14 cellular contexts compared by ENCODE assay signal in the genomic region with DNA sequence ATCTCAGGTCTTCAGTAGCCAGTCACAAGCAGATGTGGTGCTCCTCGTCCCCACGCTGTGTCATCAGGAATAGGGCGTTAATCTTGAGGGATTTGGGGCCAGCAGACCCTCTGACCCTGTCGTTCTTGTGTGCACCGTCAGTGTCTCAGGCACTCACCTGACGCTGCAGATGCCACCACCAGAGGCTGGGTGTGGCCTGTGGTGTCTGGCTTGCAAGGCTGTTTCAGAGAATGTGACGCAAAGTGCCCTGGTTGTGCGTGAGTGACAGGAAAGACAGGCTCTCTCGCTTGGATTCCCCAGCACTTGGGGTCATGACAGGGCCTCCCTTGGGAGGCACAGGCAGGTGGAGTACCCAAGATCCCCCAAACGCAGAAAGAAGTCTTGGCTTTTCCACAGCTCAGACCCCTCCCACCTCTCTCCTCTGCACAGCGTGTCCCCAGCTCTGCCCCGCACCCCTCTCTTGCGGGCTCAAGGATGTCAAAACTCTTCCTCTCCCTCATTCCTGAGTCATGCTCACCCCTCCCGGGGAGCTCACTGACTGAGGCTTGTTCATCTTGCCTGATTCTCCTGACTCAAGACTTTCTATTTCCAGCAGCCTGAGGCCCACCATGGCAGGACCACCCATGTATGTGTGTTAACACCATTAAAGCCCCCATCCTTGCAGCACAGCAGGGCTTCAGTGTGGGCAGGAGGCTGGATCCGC. TPM values are rescaled to one million over a fixed set of nuclear protein-coding genes. Genes with fewer than 3 reads are reported as not detected.
DNase-seq lines count a peak whose midpoint lies in the region; TF ChIP-seq lines count a peak whose summit lies in the region.
"Had no signal": no experiment of that assay in that cellular context is flagged by ENCODE, and none has a peak within 500 bp of the region (broad histone marks: within the 10 kb centered on the region; RNA-seq: fewer than 3 reads in every experiment).

No MANE protein-coding gene starts in this region.

- H3K4me3 ChIP-seq in AG04450 (ENCODE audit: low read depth, low read length): no peak overlapping the region
- H3K4me3 ChIP-seq: sigmoid colon had no signal

- no peaks in the 10 kb centered on the region for H3K9me3 ChIP-seq in AG04450 (ENCODE audit: control insufficient read depth, insufficient read depth, low read length)
- H3K9me3 ChIP-seq: sigmoid colon had no signal

- peak overlapping the region; percentile 52 for H3K27ac ChIP-seq in AG04450 (ENCODE audit: low read depth, low read length)
- H3K27ac ChIP-seq: sigmoid colon had no signal

- no peak for TF ChIP-seq CTCF in AG04450 (IDR thresholded peaks at IDR 0.05; ENCODE audit: low read depth, low read length)
- TF ChIP-seq CTCF in GM13976 (IDR thresholded peaks at IDR 0.05; ENCODE audit: borderline replicate concordance, control extremely low read depth, extremely low read depth, insufficient read depth, missing control alignments): no peak

- H3K27me3 ChIP-seq in AG04450 (ENCODE audit: control insufficient read depth, insufficient read depth, low read length): no peaks in the 10 kb centered on the region
- H3K27me3 ChIP-seq: sigmoid colon had no signal

- peak; percentile 23 for DNase-seq in AG04450 (ENCODE audit: low read depth, low spot score)
- peak; percentile 59 for DNase-seq in M059J (ENCODE audit: low read depth)
- peak; percentile 92 for DNase-seq in brain pericyte (ENCODE audit: low read depth, low spot score)
- DNase-seq in middle frontal gyrus (ENCODE audit: extremely low spot score, low spot score): peak; percentile 12
- DNase-seq in KG1 (lab: John Stamatoyannopoulos, UW): no peak
- no peak for DNase-seq in NCI-H2227 (lab: John Stamatoyannopoulos, UW; ENCODE audit: unreplicated experiment)
- no peak for DNase-seq in OCI-M1 (lab: John Stamatoyannopoulos, UW)
- DNase-seq in GM13976 (ENCODE audit: low spot score): no peak
- DNase-seq: activated T-cell treated with anti-CD3 and anti-CD28 coated beads, Interleukin-2, amount 50 U/mL, for 48 hours; CD8-positive, alpha-beta memory T cell; NCI-H446; sigmoid colon; stimulated activated naive CD4-positive, alpha-beta T cell treated with Interleukin-2 at 50 U/mL for 16 hours; T-helper 9 cell had no signal

- in situ Hi-C loops in GM13976 (cut with MboI; ENCODE audit: low sequenced_read_pairs, unreplicated experiment): no loop called here

- CTCF ChIA-PET in AG04450 (lab: Charles Lee): interaction anchor here (0.7 to 4.4 kb wide), 4 partner anchors 12 to 22 kb away, joined by 3 to 28 read pairs (median 10); partner anchors contain the start of gene DHX34

- POLR2A ChIA-PET in AG04450 (lab: Yijun Ruan, JAX): interaction anchor here (0.6 to 1.0 kb wide), 2 partner anchors 60 to 114 kb away, joined by 3 read pairs; partner anchors contain the start of gene C5AR1

RNA-seq across cellular contexts. Expression of gene DHX34, which starts 21.0 kb away (rescaled TPM):
- polyA plus RNA-seq in AG04450 (2011; rRNA removed): 4.2 and 6.0 TPM in 2 replicates
- 7.7 and 8.8 TPM in 2 replicates for polyA minus RNA-seq in AG04450 (2011; rRNA and poly(A)+ RNA removed)
- total RNA-seq in M059J (2014; rRNA removed; shearing (Covaris generic)): 10.8 and 16.2 TPM in 2 replicates

RNA-seq across cellular contexts. Expression of gene C5AR2, which starts 38.1 kb away (rescaled TPM):
- polyA plus RNA-seq in AG04450 (2011; rRNA removed): not detected in 2 replicates
- not detected in 2 replicates for polyA minus RNA-seq in AG04450 (2011; rRNA and poly(A)+ RNA removed)
- total RNA-seq in M059J (2014; rRNA removed; shearing (Covaris generic)): 0.39 and 0.91 TPM in 2 replicates

RNA-seq across cellular contexts. Expression of gene MEIS3, which starts 49.3 kb away (rescaled TPM):
- polyA plus RNA-seq in AG04450 (2011; rRNA removed): 21.6 and 27.2 TPM in 2 replicates
- 24.2 and 39.4 TPM in 2 replicates for polyA minus RNA-seq in AG04450 (2011; rRNA and poly(A)+ RNA removed)
- total RNA-seq in M059J (2014; rRNA removed; shearing (Covaris generic)): 3.3 and 5.4 TPM in 2 replicates
- total RNA-seq: CD8-positive, alpha-beta memory T cell had no signal
- polyA plus RNA-seq: CD8-positive, alpha-beta memory T cell had no signal

Comparison
In these comparisons a context has a peak if more than half of its experiments do, and no peak if none do; other contexts are left out.
1. DNase-seq: peak in AG04450 (single experiment), M059J (single experiment), brain pericyte (single experiment) and middle frontal gyrus (single experiment); none in KG1 (single experiment), NCI-H2227 (single experiment), OCI-M1 (single experiment) and GM13976 (single experiment).